10 cellular contexts compared by ENCODE assay signal in genomic region chr3:72338082-72338941, GRCh38.
DNase-seq lines count a peak whose midpoint lies in the region; FAIRE-seq and TF ChIP-seq lines count a peak whose summit lies in the region.
"Had no signal": no experiment of that assay in that cellular context is flagged by ENCODE, and none has a peak within 500 bp of the region (broad histone marks: within the 10 kb centered on the region; RNA-seq: fewer than 3 reads in every experiment).

No MANE protein-coding gene starts in this region.

- H2AK5ac ChIP-seq in H1 (ENCODE audit: low read depth, low read length): no peak overlapping the region

- CTCF ChIA-PET in H1 (lab: Charles Lee; ENCODE audit: partially characterized antibody): no interaction called here

- H3K4ac ChIP-seq in H1 (replicated peaks; ENCODE audit: insufficient read length, low read depth, low read length): no peak overlapping the region

- H3K9me3 ChIP-seq in H1 (ENCODE audit: insufficient read depth in 2 of 2, low read depth in 1 of 2, low read length in 1 of 2): no peaks in the 10 kb centered on the region

- H4K8ac ChIP-seq in H1 (ENCODE audit: extremely low read depth, insufficient read depth, low read length): no peak overlapping the region

- no peak overlapping the region for H3K23ac ChIP-seq in H1 (ENCODE audit: insufficient read length)

- no peak overlapping the region for H2BK120ac ChIP-seq in H1 (replicated peaks; ENCODE audit: low read depth, low read length)

- H2BK15ac ChIP-seq in H1 (ENCODE audit: low read length): no peak overlapping the region

- H3K79me2 ChIP-seq in H1 (ENCODE audit: control insufficient read depth in 1 of 2, insufficient read depth in 2 of 2, low read length in 2 of 2): no peaks in the 10 kb centered on the region

- no peak for TF ChIP-seq EP300 in H1 (IDR thresholded peaks at IDR 0.05; ENCODE audit: borderline replicate concordance in 1 of 2, low read depth in 2 of 2, low read length in 2 of 2)

- H4K5ac ChIP-seq in H1 (ENCODE audit: insufficient read length, low read depth, low read length): no peak overlapping the region

- no peak overlapping the region for H3K18ac ChIP-seq in H1 (ENCODE audit: extremely low read depth, low read length)

- POLR2A ChIA-PET in H1 (lab: Charles Lee; ENCODE audit: partially characterized antibody): no interaction called here

- H4K91ac ChIP-seq in H1 (replicated peaks; ENCODE audit: insufficient read length, low read length): no peak overlapping the region

- no peak overlapping the region for H3K14ac ChIP-seq in H1 (ENCODE audit: insufficient read length)

- no peak for TF ChIP-seq CTCF in H1 (IDR thresholded peaks at IDR 0.05; ENCODE audit: control extremely low read depth in 1 of 3, insufficient read depth in 1 of 3, low read depth in 1 of 3, low read length in 3 of 3)

- 0 out of 2 replicates have a peak overlapping the region, but pooled peaks have one; percentile 6 for H2BK5ac ChIP-seq in H1 (ENCODE audit: low read depth, low read length)

- peak; percentile 56 for DNase-seq in EH (ENCODE audit: low read depth)
- peak; percentile 16 for DNase-seq in RCC 7860 (ENCODE audit: low spot score)
- no peak for DNase-seq in H1 (ENCODE audit: low read depth in 1 of 2, low spot score in 2 of 2)
- DNase-seq in stimulated activated CD4-positive, alpha-beta T cell treated with anti-CD3 and anti-CD28 coated beads, Interleukin-15, amount 100 ng/mL, for 48 hours (ENCODE audit: low read depth in 2 of 2): peak; percentile 57 to 67
- no peak for DNase-seq in H4 (ENCODE audit: low spot score)
- DNase-seq in NCI-H2081 treated with DMSO at 0.1 percent for 48 hours (lab: John Stamatoyannopoulos, UW): no peak
- DNase-seq in foreskin melanocyte: no peak
- no peak for DNase-seq in cortex of kidney (lab: John Stamatoyannopoulos, UW)
- DNase-seq: NCI-H1694 had no signal

- H3K9ac ChIP-seq in H1 (replicated peaks in 1 of 4; ENCODE audit: extremely low read depth in 1 of 4, low read depth in 3 of 4, low read length in 3 of 4): no peak overlapping the region

- peaks cover 6% of the 10 kb centered on the region for H3K23me2 ChIP-seq in H1 (ENCODE audit: low read depth, low read length)

- peaks cover 0 to 5% of the 10 kb centered on the region in 2 experiments for H4K20me1 ChIP-seq in H1 (replicated peaks in 1 of 2; ENCODE audit: control insufficient read depth in 1 of 2, insufficient read depth in 2 of 2, low read length in 2 of 2)

- peaks cover 3 to 17% (median 9%) of the 10 kb centered on the region in 4 experiments for H3K4me1 ChIP-seq in H1 (replicated peaks in 1 of 4; ENCODE audit: control insufficient read depth in 3 of 4, insufficient read depth in 4 of 4, low read length in 3 of 4)

- H2BK12ac ChIP-seq in H1 (ENCODE audit: low read depth, low read length): 0 out of 2 replicates have a peak overlapping the region, but pooled peaks have one; percentile 69

- H3K27ac ChIP-seq in H1 (ENCODE audit: low read depth, low read length): no peak overlapping the region

- H3K36me3 ChIP-seq in H1 (ENCODE audit: control insufficient read depth in 2 of 4, insufficient read depth in 4 of 4, low read length in 3 of 4): no peaks in the 10 kb centered on the region

- no peak overlapping the region for H3K4me2 ChIP-seq in H1 (ENCODE audit: insufficient read depth in 1 of 2, low read depth in 2 of 2, low read length in 2 of 2)

- no peak for FAIRE-seq in RCC 7860 (lab: Jason Lieb, UNC)
- no peak for FAIRE-seq in H1 (lab: Jason Lieb, UNC)
- FAIRE-seq: G401.6 had no signal

- no peak overlapping the region for H3K4me3 ChIP-seq in H1 (ENCODE audit: extremely low read depth in 1 of 4, insufficient read depth in 2 of 4, low read depth in 3 of 4, low read length in 4 of 4)

- no peak for TF ChIP-seq POLR2A in H1 (IDR thresholded peaks at IDR 0.05; ENCODE audit: control extremely low read depth in 1 of 2, low read depth in 2 of 2, low read length in 2 of 2)

- H2AFZ ChIP-seq in H1 (ENCODE audit: low read length): no peak overlapping the region

- H3K56ac ChIP-seq in H1 (replicated peaks; ENCODE audit: insufficient read length, low read depth, low read length): no peak overlapping the region

- TF ChIP-seq RAD21 in H1 (IDR thresholded peaks at IDR 0.05 in 1 of 2, conservative IDR thresholded peaks at IDR 0.05 in 1 of 2; ENCODE audit: low read depth in 2 of 2, low read length in 2 of 2): no peak

- WGBS in H1 (ENCODE audit: extremely low coverage in 1 of 2, insufficient coverage in 1 of 2, insufficient read length in 1 of 2, insufficient replicate concordance in 2 of 2, low coverage in 1 of 2, low lambda C conversion rate in 2 of 2, missing lambda C conversion rate in 1 of 2), 2 experiments: 92% methylated on average over 8 of the region's 8 CpGs; no CpG with 5 or more reads in 1 of the 2 experiments

- no peaks in the 10 kb centered on the region for H3K79me1 ChIP-seq in H1 (ENCODE audit: low read depth, low read length)

- H3K27me3 ChIP-seq in H1 (replicated peaks in 1 of 4; ENCODE audit: control insufficient read depth in 3 of 4, extremely low read depth in 1 of 4, insufficient read depth in 3 of 4, low read length in 3 of 4): no peaks in the 10 kb centered on the region; a peak in 1 of 7 replicates

- no peak overlapping the region for H2BK20ac ChIP-seq in H1 (ENCODE audit: low read length)

TF ChIP-seq in H1, 55 proteins besides CTCF, POLR2A, EP300 and RAD21 (continues in another document):
- TF ChIP-seq SIN3A (conservative IDR thresholded peaks at IDR 0.05 in 1 of 2, IDR thresholded peaks at IDR 0.05 in 1 of 2; ENCODE audit: low read depth in 1 of 2, low read length in 2 of 2) (no peak), GABPA (IDR thresholded peaks at IDR 0.05; ENCODE audit: borderline replicate concordance, insufficient read depth, low read length) (no peak), PHF8 (conservative IDR thresholded peaks at IDR 0.05; ENCODE audit: low read depth, low read length) (no peak), SAP30 (IDR thresholded peaks at IDR 0.05; ENCODE audit: insufficient read depth, insufficient replicate concordance, low read length) (no peak)

Comparison
In these comparisons a context has a peak if more than half of its experiments do, and no peak if none do; other contexts are left out.
1. DNase-seq: peak in EH (single experiment), RCC 7860 (single experiment) and stimulated activated CD4-positive, alpha-beta T cell treated with anti-CD3 and anti-CD28 coated beads, Interleukin-15, amount 100 ng/mL, for 48 hours (2 of 2); none in H1 (0 of 2), H4 (single experiment), NCI-H2081 treated with DMSO at 0.1 percent for 48 hours (single experiment), foreskin melanocyte (single experiment) and cortex of kidney (single experiment).